In genomic region chr11:98434296-98434695, GRCh38 we compare ENCODE assay signal across 27 cellular contexts.
"Had no signal": no experiment of that assay in that cellular context is flagged by ENCODE, and none has a peak within 500 bp of the region (broad histone marks: within the 10 kb centered on the region; RNA-seq: fewer than 3 reads in every experiment).

No MANE protein-coding gene starts in this region.

- DNase-seq: head of caudate nucleus; kidney; left colon; left ventricle myocardium inferior; mesendoderm; mucosa of descending colon; naive thymus-derived CD4-positive, alpha-beta T cell; pancreas; right lobe of liver; stimulated activated CD4-positive, alpha-beta T cell treated with anti-CD3 and anti-CD28 coated beads, Interleukin-1b, Interleukin-23, amount 100 ng/mL, for 48 hours; stimulated activated CD4-positive, alpha-beta T cell treated with anti-CD3 and anti-CD28 coated beads, Interleukin-2, amount 100 ng/mL, for 48 hours; stimulated activated CD4-positive, alpha-beta T cell treated with anti-CD3 and anti-CD28 coated beads, Interleukin-4, amount 100 ng/mL, for 4 hours; stimulated activated CD8-positive, alpha-beta memory T cell treated with anti-CD3 and anti-CD28 coated beads, Interleukin-4, amount 100 ng/mL, for 48 hours; stimulated activated naive CD4-positive, alpha-beta T cell treated with Interleukin-2 at 50 U/mL for 16 hours; stimulated activated naive CD8-positive, alpha-beta T cell treated with anti-CD3 and anti-CD28 coated beads, Interleukin-15, amount 100 ng/mL, for 72 hours; substantia nigra; testis; thyroid gland; transverse colon; upper lobe of left lung had no signal

- ATAC-seq: left colon; mucosa of descending colon; naive thymus-derived CD4-positive, alpha-beta T cell; natural killer cell treated with Interleukin-12 subunit alpha and Interleukin-12 subunit beta and Interleukin-15 and Interleukin-18, amount 100 ng/mL, for 72 hours; pancreas; right lobe of liver; stimulated activated memory B cell treated with anti-CD40 and anti-IgM and Interleukin-4, amounts not matched to agents 10 μg/mL and 1 μg/mL and 100 μg/mL, for 72 hours; stimulated activated naive CD8-positive, alpha-beta T cell treated with anti-CD3 and anti-CD28 coated beads, Interleukin-15, amount 100 ng/mL, for 72 hours had no signal

- H3K27ac Mint-ChIP-seq: mesothelial cell of epicardium; naive thymus-derived CD4-positive, alpha-beta T cell; natural killer cell treated with Interleukin-12 subunit alpha and Interleukin-12 subunit beta and Interleukin-15 and Interleukin-18, amount 100 ng/mL, for 72 hours; progenitor cell of endocrine pancreas; stimulated activated memory B cell treated with anti-CD40 and anti-IgM and Interleukin-4, amounts not matched to agents 10 μg/mL and 1 μg/mL and 100 μg/mL, for 72 hours; stimulated activated naive CD8-positive, alpha-beta T cell treated with anti-CD3 and anti-CD28 coated beads, Interleukin-15, amount 100 ng/mL, for 72 hours had no signal

- H3K36me3 Mint-ChIP-seq: naive thymus-derived CD4-positive, alpha-beta T cell; stimulated activated memory B cell treated with anti-CD40 and anti-IgM and Interleukin-4, amounts not matched to agents 10 μg/mL and 1 μg/mL and 100 μg/mL, for 72 hours had no signal

- H3K4me1 Mint-ChIP-seq: mesothelial cell of epicardium; naive thymus-derived CD4-positive, alpha-beta T cell; stimulated activated memory B cell treated with anti-CD40 and anti-IgM and Interleukin-4, amounts not matched to agents 10 μg/mL and 1 μg/mL and 100 μg/mL, for 72 hours; stimulated activated naive CD8-positive, alpha-beta T cell treated with anti-CD3 and anti-CD28 coated beads, Interleukin-15, amount 100 ng/mL, for 72 hours had no signal

- H3K27me3 ChIP-seq: pancreas, right atrium auricular region, right lobe of liver, testis, thyroid gland, transverse colon, upper lobe of left lung had no signal

- H3K36me3 ChIP-seq: left ventricle myocardium inferior, pancreas, right atrium auricular region, right lobe of liver, thyroid gland, transverse colon, upper lobe of left lung had no signal

- H3K4me1 ChIP-seq: left ventricle myocardium inferior, pancreas, right atrium auricular region, right lobe of liver, testis, thyroid gland, transverse colon, upper lobe of left lung had no signal

- H3K4me3 Mint-ChIP-seq: mesothelial cell of epicardium; naive thymus-derived CD4-positive, alpha-beta T cell; natural killer cell treated with Interleukin-12 subunit alpha and Interleukin-12 subunit beta and Interleukin-15 and Interleukin-18, amount 100 ng/mL, for 72 hours; stimulated activated memory B cell treated with anti-CD40 and anti-IgM and Interleukin-4, amounts not matched to agents 10 μg/mL and 1 μg/mL and 100 μg/mL, for 72 hours; stimulated activated naive CD8-positive, alpha-beta T cell treated with anti-CD3 and anti-CD28 coated beads, Interleukin-15, amount 100 ng/mL, for 72 hours had no signal

- H3K4me3 ChIP-seq: left ventricle myocardium inferior, lung, mucosa of descending colon, pancreas, right atrium auricular region, right lobe of liver, smooth muscle cell, testis, thyroid gland, transverse colon, upper lobe of left lung had no signal

- H3K27ac ChIP-seq: left ventricle myocardium inferior, pancreas, right atrium auricular region, right lobe of liver, testis, thyroid gland, transverse colon, upper lobe of left lung had no signal

- H3K9me3 ChIP-seq: pancreas, testis, thyroid gland had no signal

- H3K27me3 Mint-ChIP-seq: naive thymus-derived CD4-positive, alpha-beta T cell; natural killer cell treated with Interleukin-12 subunit alpha and Interleukin-12 subunit beta and Interleukin-15 and Interleukin-18, amount 100 ng/mL, for 72 hours; progenitor cell of endocrine pancreas; stimulated activated memory B cell treated with anti-CD40 and anti-IgM and Interleukin-4, amounts not matched to agents 10 μg/mL and 1 μg/mL and 100 μg/mL, for 72 hours; stimulated activated naive CD8-positive, alpha-beta T cell treated with anti-CD3 and anti-CD28 coated beads, Interleukin-15, amount 100 ng/mL, for 72 hours had no signal
